In genomic region chr2:231715499-231715837, GRCh38 we compare ENCODE assay signal across 10 cellular contexts. TPM values are rescaled to one million over a fixed set of nuclear protein-coding genes. Genes with fewer than 3 reads are reported as not detected.
DNase-seq lines count a peak whose midpoint lies in the region; ATAC-seq and TF ChIP-seq lines count a peak whose summit lies in the region.
"Had no signal": no experiment of that assay in that cellular context is flagged by ENCODE, and none has a peak within 500 bp of the region (broad histone marks: within the 10 kb centered on the region; RNA-seq: fewer than 3 reads in every experiment).

No MANE protein-coding gene starts in this region.

- no peak overlapping the region for H3K4me3 ChIP-seq in Panc1 (ENCODE audit: low read depth in 2 of 2, low read length in 2 of 2)
- no peak overlapping the region for H3K4me3 ChIP-seq in fibroblast of villous mesenchyme (ENCODE audit: low read depth, low read length)
- H3K4me3 ChIP-seq in thoracic aorta = no peak overlapping the region
- H3K4me3 ChIP-seq in body of pancreas = no peak overlapping the region
- H3K4me3 ChIP-seq: testis had no signal

- peaks cover 40% of the 10 kb centered on the region for H3K4me1 Mint-ChIP-seq in activated T-cell treated with anti-CD3 and anti-CD28 coated beads, Interleukin-2, amount 50 U/mL, for 24 hours (ENCODE audit: low read depth)
- H3K4me1 Mint-ChIP-seq in activated CD4-positive, alpha-beta T cell treated with anti-CD3 and anti-CD28 coated beads for 36 hours = peaks cover 37% of the 10 kb centered on the region

- TF ChIP-seq CTCF in Panc1 (IDR thresholded peaks at IDR 0.05) = no peak; the same call in 1 of the 2 replicates
- TF ChIP-seq CTCF in fibroblast of villous mesenchyme (IDR thresholded peaks at IDR 0.05; ENCODE audit: insufficient read depth, low read depth, low read length) = peak; percentile 1
- peak; percentile 40 for TF ChIP-seq CTCF in thoracic aorta (IDR thresholded peaks at IDR 0.05)
- no peak for TF ChIP-seq CTCF in body of pancreas (IDR thresholded peaks at IDR 0.05)

- H3K27me3 ChIP-seq in Panc1 (ENCODE audit: control insufficient read depth, insufficient read depth, low read length) (no peaks in the 10 kb centered on the region), thoracic aorta (replicated peaks; ENCODE audit: insufficient read depth) (no peaks in the 10 kb centered on the region), body of pancreas (no peaks in the 10 kb centered on the region)
- H3K27me3 ChIP-seq: testis had no signal

- H3K9me3 Mint-ChIP-seq in activated T-cell treated with anti-CD3 and anti-CD28 coated beads, Interleukin-2, amount 50 U/mL, for 24 hours = no peaks in the 10 kb centered on the region
- no peaks in the 10 kb centered on the region for H3K9me3 Mint-ChIP-seq in activated CD4-positive, alpha-beta T cell treated with anti-CD3 and anti-CD28 coated beads for 36 hours (ENCODE audit: low read depth)
- H3K9me3 Mint-ChIP-seq: mesothelial cell of epicardium had no signal

- WGBS in body of pancreas, 2 donors = 32 to 36% methylated on average over 5 of the region's 5 CpGs

- H3K36me3 ChIP-seq in Panc1 (ENCODE audit: control insufficient read depth, insufficient read depth, low read length) = peaks cover 11% of the 10 kb centered on the region
- peaks cover 9% of the 10 kb centered on the region for H3K36me3 ChIP-seq in thoracic aorta
- H3K36me3 ChIP-seq in body of pancreas (replicated peaks in 1 of 2; ENCODE audit: insufficient read depth in 1 of 2, low read depth in 2 of 2) = peaks cover 6 to 7% of the 10 kb centered on the region in 2 donors

- no peaks in the 10 kb centered on the region for H3K27me3 Mint-ChIP-seq in activated T-cell treated with anti-CD3 and anti-CD28 coated beads, Interleukin-2, amount 50 U/mL, for 24 hours
- H3K27me3 Mint-ChIP-seq in activated CD4-positive, alpha-beta T cell treated with anti-CD3 and anti-CD28 coated beads for 36 hours = no peaks in the 10 kb centered on the region

- no peak for DNase-seq in activated T-cell treated with anti-CD3 and anti-CD28 coated beads, Interleukin-2, amount 50 U/mL, for 24 hours
- DNase-seq in activated T-cell treated with anti-CD3 and anti-CD28 coated beads, Interleukin-2, amount 50 U/mL, for 48 hours = no peak
- no peak for DNase-seq in Panc1 (ENCODE audit: low read depth, low spot score)
- no peak for DNase-seq in fibroblast of villous mesenchyme (ENCODE audit: low read depth)
- no peak for DNase-seq in thoracic aorta (ENCODE audit: low spot score)
- no peak for DNase-seq in NCI-H524 (lab: John Stamatoyannopoulos, UW)
- DNase-seq in body of pancreas = no peak
- no peak for DNase-seq in activated CD4-positive, alpha-beta T cell treated with anti-CD3 and anti-CD28 coated beads for 36 hours

- ATAC-seq in Panc1 = peak; percentile 0; the same call in 1 of the 2 replicates
- no peak for ATAC-seq in thoracic aorta (ENCODE audit: insufficient number of reproducible peaks, low FRiP score, low read depth)
- ATAC-seq in body of pancreas = no peak
- ATAC-seq in activated CD4-positive, alpha-beta T cell treated with anti-CD3 and anti-CD28 coated beads for 36 hours = no peak

- H3K9me3 ChIP-seq in Panc1 (ENCODE audit: control insufficient read depth, insufficient read depth, low read depth, low read length) = no peaks in the 10 kb centered on the region
- H3K9me3 ChIP-seq in thoracic aorta = no peaks in the 10 kb centered on the region
- no peaks in the 10 kb centered on the region for H3K9me3 ChIP-seq in body of pancreas
- H3K9me3 ChIP-seq: testis had no signal

- peaks cover 42% of the 10 kb centered on the region for H3K4me1 ChIP-seq in Panc1 (ENCODE audit: control insufficient read depth, insufficient read depth, low read length)
- H3K4me1 ChIP-seq in thoracic aorta (ENCODE audit: control insufficient read depth in 1 of 2, low read depth in 2 of 2) = peaks cover 21 to 64% of the 10 kb centered on the region in 2 donors
- H3K4me1 ChIP-seq in body of pancreas = peaks cover 36% of the 10 kb centered on the region

- intact Hi-C loops in Panc1 (cut with micrococcal nuclease; ENCODE audit: unreplicated experiment) = loop anchor here (1.0 to 2.0 kb wide), 2 partner anchors 67 to 103 kb away; no protein-coding TSS in a partner anchor
- intact Hi-C loops in body of pancreas (cut with DNase I) = no loop called here
- intact Hi-C loops in activated CD4-positive, alpha-beta T cell treated with anti-CD3 and anti-CD28 coated beads for 36 hours (cut with DNase I, micrococcal nuclease) = loop anchor here (1.0 to 2.0 kb wide), 7 partner anchors 28 to 201 kb away; no protein-coding TSS in a partner anchor

- CTCF ChIA-PET in Panc1 (lab: Charles Lee) = interaction anchor here (1.0 to 2.7 kb wide), 4 partner anchors 27 to 43 kb away, joined by 3 to 74 read pairs (median 12); no protein-coding TSS in a partner anchor
- CTCF ChIA-PET in activated CD4-positive, alpha-beta T cell treated with anti-CD3 and anti-CD28 coated beads for 36 hours (lab: Charles Lee) = interaction anchor here (0.6 to 8.4 kb wide), 22 partner anchors 9 to 203 kb away, joined by 3 to 260 read pairs (median 6); partner anchors contain the start of gene COPS7B

- TF ChIP-seq POLR2A in body of pancreas (IDR thresholded peaks at IDR 0.05) = no peak

- peaks cover 44% of the 10 kb centered on the region for H3K36me3 Mint-ChIP-seq in activated T-cell treated with anti-CD3 and anti-CD28 coated beads, Interleukin-2, amount 50 U/mL, for 24 hours (ENCODE audit: low read depth)
- H3K36me3 Mint-ChIP-seq in activated CD4-positive, alpha-beta T cell treated with anti-CD3 and anti-CD28 coated beads for 36 hours (ENCODE audit: low read depth) = peaks cover 28% of the 10 kb centered on the region

- no TSS peak for BruUV-seq in Panc1 (replicated peaks; lab: Mats Ljungman, UMichigan)

- H3K27ac ChIP-seq in Panc1 (ENCODE audit: low read length) (no peak overlapping the region), thoracic aorta (peak overlapping the region; percentile 64 to 89), body of pancreas (no peak overlapping the region)
- H3K27ac ChIP-seq: testis had no signal

- no peak overlapping the region for H3K4me3 Mint-ChIP-seq in activated T-cell treated with anti-CD3 and anti-CD28 coated beads, Interleukin-2, amount 50 U/mL, for 24 hours
- H3K4me3 Mint-ChIP-seq in activated CD4-positive, alpha-beta T cell treated with anti-CD3 and anti-CD28 coated beads for 36 hours = no peak overlapping the region
- H3K4me3 Mint-ChIP-seq: mesothelial cell of epicardium had no signal

- in situ Hi-C loops in Panc1 (cut with HindIII; ENCODE audit: low pct_unique_long_range_greater_than_20kb, low sequenced_read_pairs) = no loop called here

- POLR2A ChIA-PET in Panc1 (lab: Charles Lee) = interaction anchor here (0.6 kb wide), 1 partner anchor 102 kb away, joined by 4 read pairs; no protein-coding TSS in a partner anchor
- POLR2A ChIA-PET in activated CD4-positive, alpha-beta T cell treated with anti-CD3 and anti-CD28 coated beads for 36 hours (lab: Charles Lee) = interaction anchor here (0.6 to 8.4 kb wide), 5 partner anchors 31 to 258 kb away, joined by 3 to 85 read pairs (median 4); no protein-coding TSS in a partner anchor

- peak overlapping the region; percentile 98 for H3K27ac Mint-ChIP-seq in activated T-cell treated with anti-CD3 and anti-CD28 coated beads, Interleukin-2, amount 50 U/mL, for 24 hours
- H3K27ac Mint-ChIP-seq in activated CD4-positive, alpha-beta T cell treated with anti-CD3 and anti-CD28 coated beads for 36 hours = no peak overlapping the region

RNA-seq across cellular contexts. Expression of gene PTMA, which starts 7.1 kb away (rescaled TPM):
- total RNA-seq in Panc1 (2021; ENCODE audit: unreplicated experiment) = 1,390 TPM
- 1,958 TPM for polyA plus RNA-seq in Panc1 (2012; ENCODE audit: insufficient read length)
- total RNA-seq in fibroblast of villous mesenchyme = 598 and 694 TPM in 2 replicates
- total RNA-seq in thoracic aorta = 1,000 to 10,000 TPM in 1 of 2 donors, 100 to 1,000 TPM in 1; 700 to 1,022 TPM
- total RNA-seq in body of pancreas = 100 to 1,000 TPM; 532 to 757 TPM
- total RNA-seq in activated CD4-positive, alpha-beta T cell treated with anti-CD3 and anti-CD28 coated beads for 36 hours = 1,000 to 10,000 TPM; 2,106 to 2,969 TPM

Comparison
In these comparisons a context has a peak if more than half of its experiments do, and no peak if none do; other contexts are left out.
1. H3K27ac ChIP-seq: peak in thoracic aorta (2 of 2); none in Panc1 (single experiment) and body of pancreas (0 of 4).
2. CTCF ChIP-seq: peak in fibroblast of villous mesenchyme (single experiment) and thoracic aorta (single experiment); none in Panc1 (single experiment) and body of pancreas (0 of 7).